ENCODE assay signal across 16 cellular contexts in the genomic region with DNA sequence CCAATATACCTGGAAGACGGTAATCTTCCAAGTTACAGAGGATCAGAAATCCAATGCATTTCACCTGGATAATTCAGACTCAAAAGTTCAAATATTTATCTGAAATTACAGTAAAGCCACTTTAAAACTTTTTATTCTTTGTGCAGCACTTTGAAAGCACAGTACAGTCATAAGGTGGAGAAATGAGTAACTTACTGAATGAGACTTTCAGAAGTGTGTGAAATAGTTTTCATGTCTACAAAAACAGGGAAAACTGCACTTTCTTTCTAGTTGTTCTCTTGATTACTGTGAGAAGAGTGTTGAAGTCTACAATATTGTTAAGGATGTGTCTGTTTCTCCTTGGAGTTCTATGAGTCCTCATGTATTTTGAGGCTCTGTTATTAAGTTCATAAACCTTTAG.
DNase-seq lines count a peak whose midpoint lies in the region; ATAC-seq and TF ChIP-seq lines count a peak whose summit lies in the region.
"Had no signal": no experiment of that assay in that cellular context is flagged by ENCODE, and none has a peak within 500 bp of the region (broad histone marks: within the 10 kb centered on the region; RNA-seq: fewer than 3 reads in every experiment).

No MANE protein-coding gene starts in this region.

- no peak overlapping the region for H3K4me3 Mint-ChIP-seq in effector memory CD8-positive, alpha-beta T cell

- H3K9me3 ChIP-seq in cardiac muscle cell (ENCODE audit: low read depth), result no peaks in the 10 kb centered on the region
- H3K9me3 ChIP-seq in heart left ventricle, result no peaks in the 10 kb centered on the region
- H3K9me3 ChIP-seq: suprapubic skin had no signal

- intact Hi-C loops in heart left ventricle (cut with DNase I), result no loop called here
- intact Hi-C loops in head of caudate nucleus (cut with DNase I), result no loop called here

- no peaks in the 10 kb centered on the region for H3K27me3 ChIP-seq in cardiac muscle cell
- no peaks in the 10 kb centered on the region for H3K27me3 ChIP-seq in heart left ventricle
- H3K27me3 ChIP-seq: suprapubic skin had no signal

- H3K27me3 Mint-ChIP-seq in effector memory CD8-positive, alpha-beta T cell, result no peaks in the 10 kb centered on the region

- WGBS in heart left ventricle, 4 donors, result 94 to 99% (median 98%) methylated on average over 1 of the region's 1 CpG

- no peak for TF ChIP-seq POLR2A in heart left ventricle (IDR thresholded peaks at IDR 0.05)
- no peak for TF ChIP-seq POLR2A in GM18505 (IDR thresholded peaks at IDR 0.05; ENCODE audit: borderline replicate concordance, extremely low read depth, insufficient read depth, insufficient read length)

- no peak for DNase-seq in cardiac muscle cell (ENCODE audit: low read depth in 1 of 2, low spot score in 1 of 2)
- no peak for DNase-seq in heart left ventricle
- DNase-seq in SK-N-DZ (ENCODE audit: low spot score), result peak; percentile 4
- DNase-seq in effector memory CD8-positive, alpha-beta T cell, result no peak
- DNase-seq in superior temporal gyrus (ENCODE audit: extremely low spot score), result peak; percentile 15
- no peak for DNase-seq in head of caudate nucleus
- DNase-seq: activated CD4-positive, alpha-beta T cell treated with anti-CD3 and anti-CD28 coated beads, Interleukin-2, amount 50 U/mL, for 1 hour; amniotic stem cell; COR-L47; kidney glomerular epithelial cell; NCI-H526; right cardiac atrium; SIG-M5 had no signal

- peaks cover 13% of the 10 kb centered on the region for H3K36me3 Mint-ChIP-seq in effector memory CD8-positive, alpha-beta T cell (ENCODE audit: insufficient read depth)

- peaks cover 18 to 39% of the 10 kb centered on the region in 2 donors for H3K4me1 Mint-ChIP-seq in effector memory CD8-positive, alpha-beta T cell (ENCODE audit: low read depth in 2 of 2)

- no peaks in the 10 kb centered on the region for H3K36me3 ChIP-seq in cardiac muscle cell
- peaks cover 0 to 5% (median 0%) of the 10 kb centered on the region in 9 donors for H3K36me3 ChIP-seq in heart left ventricle
- H3K36me3 ChIP-seq: suprapubic skin had no signal

- no peaks in the 10 kb centered on the region for H3K9me3 Mint-ChIP-seq in effector memory CD8-positive, alpha-beta T cell

- ATAC-seq in heart left ventricle (no peak), HG02870 (IDR thresholded peaks at IDR 0.05; ENCODE audit: unreplicated experiment) (no peak), GM18505 (IDR thresholded peaks at IDR 0.05; ENCODE audit: unreplicated experiment) (no peak)
- ATAC-seq in effector memory CD8-positive, alpha-beta T cell (replicated peaks), result no peak
- ATAC-seq: right cardiac atrium had no signal

- peak overlapping the region; percentile 44 to 51 for H3K27ac Mint-ChIP-seq in effector memory CD8-positive, alpha-beta T cell

- H3K27ac ChIP-seq in cardiac muscle cell (peak overlapping the region; percentile 59), heart left ventricle (no peak overlapping the region)
- H3K27ac ChIP-seq: suprapubic skin had no signal

- H3K4me1 ChIP-seq in cardiac muscle cell (ENCODE audit: low read depth) (no peaks in the 10 kb centered on the region), heart left ventricle (peaks cover 0 to 27% (median 1%) of the 10 kb centered on the region in 12 donors)

- H3K4me3 ChIP-seq in cardiac muscle cell (no peak overlapping the region), heart left ventricle (no peak overlapping the region)
- H3K4me3 ChIP-seq: suprapubic skin had no signal

- no peak for TF ChIP-seq CTCF in cardiac muscle cell (IDR thresholded peaks at IDR 0.05; ENCODE audit: low read depth, low read length)
- no peak for TF ChIP-seq CTCF in heart left ventricle (IDR thresholded peaks at IDR 0.05)

Comparison
In these comparisons a context has a peak if more than half of its experiments do, and no peak if none do; other contexts are left out.
1. DNase-seq: peak in SK-N-DZ (single experiment) and superior temporal gyrus (single experiment); none in cardiac muscle cell (0 of 2), heart left ventricle (0 of 5), effector memory CD8-positive, alpha-beta T cell (0 of 3) and head of caudate nucleus (0 of 42).